Comparison of ENCODE assay signal across 9 cellular contexts in genomic region chr22:30420401-30421178, GRCh38. TPM values are rescaled to one million over a fixed set of nuclear protein-coding genes. Genes with fewer than 3 reads are reported as not detected.
DNase-seq lines count a peak whose midpoint lies in the region; ATAC-seq, FAIRE-seq and TF ChIP-seq lines count a peak whose summit lies in the region.
"Had no signal": no experiment of that assay in that cellular context is flagged by ENCODE, and none has a peak within 500 bp of the region (broad histone marks: within the 10 kb centered on the region; RNA-seq: fewer than 3 reads in every experiment).

No MANE protein-coding gene starts in this region.

- H3K9me3 ChIP-seq in skeletal muscle tissue (ENCODE audit: control insufficient read depth in 3 of 3, low read length in 3 of 3) (no peaks in the 10 kb centered on the region), pancreas (no peaks in the 10 kb centered on the region), mucosa of descending colon (no peaks in the 10 kb centered on the region)

- peaks cover 3 to 26% of the 10 kb centered on the region in 2 donors for H3K36me3 Mint-ChIP-seq in activated T-cell treated with anti-CD3 and anti-CD28 coated beads, Interleukin-2, amount 50 U/mL, for 72 hours (ENCODE audit: insufficient read depth in 2 of 2)

- no peak for ATAC-seq in activated T-cell treated with anti-CD3 and anti-CD28 coated beads, Interleukin-2, amount 50 U/mL, for 72 hours (replicated peaks in 1 of 2)
- ATAC-seq in pancreas: no peak
- ATAC-seq in mucosa of descending colon: no peak

- peak overlapping the region; percentile 81 to 97 for H3K4me3 Mint-ChIP-seq in activated T-cell treated with anti-CD3 and anti-CD28 coated beads, Interleukin-2, amount 50 U/mL, for 72 hours

- H3K27me3 ChIP-seq in skeletal muscle tissue (ENCODE audit: control insufficient read depth in 3 of 3, insufficient read depth in 3 of 3, low read length in 3 of 3) (no peaks in the 10 kb centered on the region), pancreas (no peaks in the 10 kb centered on the region)

- H3K27me3 Mint-ChIP-seq in activated T-cell treated with anti-CD3 and anti-CD28 coated beads, Interleukin-2, amount 50 U/mL, for 72 hours (ENCODE audit: low read depth): no peaks in the 10 kb centered on the region

- H3K36me3 ChIP-seq in skeletal muscle tissue (ENCODE audit: control insufficient read depth in 3 of 3, insufficient read depth in 3 of 3, low read length in 3 of 3) (peaks cover 17 to 37% (median 33%) of the 10 kb centered on the region in 3 donors), pancreas (no peaks in the 10 kb centered on the region), mucosa of descending colon (ENCODE audit: low read depth) (no peaks in the 10 kb centered on the region)

- H3K9me3 Mint-ChIP-seq in activated T-cell treated with anti-CD3 and anti-CD28 coated beads, Interleukin-2, amount 50 U/mL, for 72 hours: no peaks in the 10 kb centered on the region
- H3K9me3 Mint-ChIP-seq: immature natural killer cell had no signal

- no peak for TF ChIP-seq CTCF in pancreas (IDR thresholded peaks at IDR 0.05)
- TF ChIP-seq CTCF in mucosa of descending colon (IDR thresholded peaks at IDR 0.05): no peak
- no peak for TF ChIP-seq CTCF in GM10266 (IDR thresholded peaks at IDR 0.05; ENCODE audit: control insufficient read depth, insufficient read depth, low read depth, missing control alignments)

- H3K27ac Mint-ChIP-seq in activated T-cell treated with anti-CD3 and anti-CD28 coated beads, Interleukin-2, amount 50 U/mL, for 72 hours: peak overlapping the region; percentile 80

- WGBS in pancreas, 2 donors: 71 to 77% methylated on average over 6 of the region's 6 CpGs

- DNase-seq in HCEC 1CT: peak; percentile 92
- DNase-seq in activated T-cell treated with anti-CD3 and anti-CD28 coated beads, Interleukin-2, amount 50 U/mL, for 72 hours: peak in 1 of 2 donors; percentile 14
- peak; percentile 69 for DNase-seq in fibroblast of peridontal ligament (ENCODE audit: extremely low read depth)
- DNase-seq in pancreas: no peak
- DNase-seq in mucosa of descending colon: no peak
- DNase-seq in GF-D8 (lab: John Stamatoyannopoulos, UW): no peak
- DNase-seq in GM10266 (ENCODE audit: extremely low spot score): no peak
- DNase-seq: immature natural killer cell had no signal

- FAIRE-seq in pancreas (lab: Jason Lieb, UNC): no peak

- H3K27ac ChIP-seq in skeletal muscle tissue (ENCODE audit: low read depth, low read length): no peak overlapping the region
- H3K27ac ChIP-seq in pancreas: no peak overlapping the region

- H3K4me3 ChIP-seq in skeletal muscle tissue (ENCODE audit: low read length in 3 of 3) (no peak overlapping the region), pancreas (no peak overlapping the region), mucosa of descending colon (no peak overlapping the region)

- peaks cover 28 to 46% (median 36%) of the 10 kb centered on the region in 3 donors for H3K4me1 ChIP-seq in skeletal muscle tissue (ENCODE audit: control insufficient read depth in 3 of 3, insufficient read depth in 3 of 3, low read length in 3 of 3)
- peaks cover 15 to 35% (median 24%) of the 10 kb centered on the region in 3 donors for H3K4me1 ChIP-seq in pancreas
- peaks cover 41% of the 10 kb centered on the region for H3K4me1 ChIP-seq in mucosa of descending colon (ENCODE audit: low read depth)

- H3K4me1 Mint-ChIP-seq in activated T-cell treated with anti-CD3 and anti-CD28 coated beads, Interleukin-2, amount 50 U/mL, for 72 hours (ENCODE audit: low read depth): peaks cover 43% of the 10 kb centered on the region

- peak overlapping the region in 2 of 3 donors; percentile 35 to 59 for H3K9ac ChIP-seq in skeletal muscle tissue (ENCODE audit: low read depth in 1 of 3, low read length in 3 of 3)

- intact Hi-C loops in pancreas (cut with DNase I) (no loop called here), mucosa of descending colon (cut with DNase I, micrococcal nuclease) (no loop called here)

RNA-seq across cellular contexts. Expression of gene MTFP1, which starts 5.0 kb away (rescaled TPM):
- 10 to 100 TPM; 50.6 to 61.1 TPM for total RNA-seq in activated T-cell treated with anti-CD3 and anti-CD28 coated beads, Interleukin-2, amount 50 U/mL, for 72 hours
- total RNA-seq in skeletal muscle tissue (6.8 TPM), pancreas (10 to 100 TPM in 1 of 6 donors, 1 to 10 TPM in 5; 3.2 to 11.6 (median 8.0) TPM), mucosa of descending colon (10 to 100 TPM; 14.0 to 26.0 (median 25.3) TPM)
- 10 to 100 TPM; 13.1 to 15.7 TPM for polyA plus RNA-seq in pancreas

RNA-seq across cellular contexts. Expression of gene SEC14L2, which starts 23.8 kb away (rescaled TPM):
- 10 to 100 TPM; 15.3 to 19.0 TPM for total RNA-seq in activated T-cell treated with anti-CD3 and anti-CD28 coated beads, Interleukin-2, amount 50 U/mL, for 72 hours
- total RNA-seq in skeletal muscle tissue (2.1 TPM), pancreas (1 to 10 TPM; 2.6 to 6.6 (median 3.6) TPM), mucosa of descending colon (1 to 10 TPM in 2 of 3 donors, under 1 TPM in 1; 0.67 to 4.0 (median 2.5) TPM)
- polyA plus RNA-seq in pancreas: 1 to 10 TPM; 3.6 to 5.1 TPM

RNA-seq across cellular contexts. Expression of gene RNF215, which starts 33.4 kb away (rescaled TPM):
- 10 to 100 TPM in 1 of 2 donors, 1 to 10 TPM in 1; 8.4 to 12.4 TPM for total RNA-seq in activated T-cell treated with anti-CD3 and anti-CD28 coated beads, Interleukin-2, amount 50 U/mL, for 72 hours
- total RNA-seq in skeletal muscle tissue (7.3 TPM), pancreas (10 to 100 TPM in 2 of 6 donors, 1 to 10 TPM in 4; 6.0 to 11.6 (median 8.9) TPM), mucosa of descending colon (10 to 100 TPM in 1 of 3 donors, 1 to 10 TPM in 2; 9.0 to 14.2 (median 9.1) TPM)
- 10 to 100 TPM in 1 of 2 donors, 1 to 10 TPM in 1; 9.9 to 13.9 TPM for polyA plus RNA-seq in pancreas

RNA-seq across cellular contexts. Expression of gene SEC14L3, which starts 51.2 kb away (rescaled TPM):
- not detected for total RNA-seq in activated T-cell treated with anti-CD3 and anti-CD28 coated beads, Interleukin-2, amount 50 U/mL, for 72 hours
- total RNA-seq in skeletal muscle tissue: not detected
- not detected for total RNA-seq in pancreas
- polyA plus RNA-seq in pancreas: under 1 TPM in 1 of 2 donors, not detected in 1; 0.05 TPM
- total RNA-seq in mucosa of descending colon: not detected
- polyA plus RNA-seq: immature natural killer cell had no signal

Comparison
In these comparisons a context has a peak if more than half of its experiments do, and no peak if none do; other contexts are left out.
1. DNase-seq: peak in HCEC 1CT (single experiment) and fibroblast of peridontal ligament (single experiment); none in pancreas (0 of 6), mucosa of descending colon (0 of 3), GF-D8 (single experiment) and GM10266 (single experiment).